22 cellular contexts compared by ENCODE assay signal in genomic region chr4:169202878-169203277, GRCh38.
"Had no signal": no experiment of that assay in that cellular context is flagged by ENCODE, and none has a peak within 500 bp of the region (broad histone marks: within the 10 kb centered on the region; RNA-seq: fewer than 3 reads in every experiment).

No MANE protein-coding gene starts in this region.

- H3K27me3 ChIP-seq: dorsolateral prefrontal cortex, foreskin keratinocyte, right atrium auricular region had no signal

- H3K4me1 ChIP-seq: prostate gland had no signal

- H3K27ac ChIP-seq: epithelial cell of prostate had no signal

- H3K4me3 ChIP-seq: lung, prostate gland, right atrium auricular region had no signal

- DNase-seq: activated CD4-positive, alpha-beta T cell treated with anti-CD3 and anti-CD28 coated beads for 36 hours; activated CD4-positive, alpha-beta T cell treated with anti-CD3 and anti-CD28 coated beads, Interleukin-2, amount 50 U/mL, for 48 hours; activated gamma-delta T cell; dorsolateral prefrontal cortex; endodermal cell; foreskin keratinocyte; glutamatergic neuron; hippocampal formation; occipital lobe; stimulated activated CD4-positive, alpha-beta T cell treated with anti-CD3 and anti-CD28 coated beads, Interleukin-15, amount 100 ng/mL, for 24 hours; stimulated activated CD4-positive, alpha-beta T cell treated with anti-CD3 and anti-CD28 coated beads, Interleukin-2, amount 100 ng/mL, for 48 hours; stimulated activated naive CD8-positive, alpha-beta T cell treated with anti-CD3 and anti-CD28 coated beads, Interleukin-15, amount 100 ng/mL, for 72 hours; SW 1271 had no signal

- FAIRE-seq: colon, islet of Langerhans, TTC549 had no signal

- H3K9me3 ChIP-seq: prostate gland, right atrium auricular region, thoracic aorta had no signal

- ATAC-seq: activated CD4-positive, alpha-beta T cell treated with anti-CD3 and anti-CD28 coated beads for 36 hours; foreskin keratinocyte; stimulated activated naive CD8-positive, alpha-beta T cell treated with anti-CD3 and anti-CD28 coated beads, Interleukin-15, amount 100 ng/mL, for 72 hours; WTC11 had no signal

- H3K36me3 ChIP-seq: prostate gland, right atrium auricular region, thoracic aorta had no signal
